ENCODE assay signal across 9 cellular contexts in genomic region chrX:16185725-16186136, GRCh38. TPM values are rescaled to one million over a fixed set of nuclear protein-coding genes. Genes with fewer than 3 reads are reported as not detected.
A peak's percentile ranks its signal among the peaks of the same experiment; 100 is the strongest.
DNase-seq lines count a peak whose midpoint lies in the region; ATAC-seq and TF ChIP-seq lines count a peak whose summit lies in the region.
"Had no signal": no experiment of that assay in that cellular context is flagged by ENCODE, and none has a peak within 500 bp of the region (broad histone marks: within the 10 kb centered on the region; RNA-seq: fewer than 3 reads in every experiment).

No MANE protein-coding gene starts in this region.

- H3K4me2 ChIP-seq in neural progenitor cell, result no peak overlapping the region

- peak; percentile 87 for ATAC-seq in HG02798 (IDR thresholded peaks at IDR 0.05; ENCODE audit: poor library complexity, unreplicated experiment)

- H3K27ac Mint-ChIP-seq in mesothelial cell of epicardium, result no peak overlapping the region
- H3K27ac Mint-ChIP-seq in neural progenitor cell, result no peak overlapping the region

- intact Hi-C loops in spleen (cut with DNase I; ENCODE audit: low total_unique reads), result no loop called here

- 53 to 73% (median 57%) methylated on average over 2 of the region's 2 CpGs for WGBS in spleen, 5 donors

- H3K36me3 ChIP-seq in spleen (no peaks in the 10 kb centered on the region), neural progenitor cell (no peaks in the 10 kb centered on the region)
- H3K36me3 ChIP-seq: BLaER1 treated with 17β-estradiol and CSF1 and Interleukin-3, amounts not matched to agents 10 nM and 100 nM had no signal

- H3K27me3 Mint-ChIP-seq in mesothelial cell of epicardium (ENCODE audit: low read depth) (peaks cover 16% of the 10 kb centered on the region), neural progenitor cell (ENCODE audit: insufficient read depth, low read depth) (peaks cover 4% of the 10 kb centered on the region)

- H3K36me3 Mint-ChIP-seq in mesothelial cell of epicardium (no peaks in the 10 kb centered on the region), neural progenitor cell (no peaks in the 10 kb centered on the region)

- no peak for TF ChIP-seq CTCF in fibroblast of villous mesenchyme (IDR thresholded peaks at IDR 0.05; ENCODE audit: insufficient read depth, low read depth, low read length)
- no peak for TF ChIP-seq CTCF in spleen (IDR thresholded peaks at IDR 0.05 in 8 of 11, conservative IDR thresholded peaks at IDR 0.05 in 3 of 11)
- no peak for TF ChIP-seq CTCF in mesothelial cell of epicardium (IDR thresholded peaks at IDR 0.05; ENCODE audit: unreplicated experiment)
- no peak for TF ChIP-seq CTCF in neural progenitor cell (IDR thresholded peaks at IDR 0.05)

- H3K4me1 ChIP-seq in spleen (no peaks in the 10 kb centered on the region), neural progenitor cell (peaks cover 14% of the 10 kb centered on the region)

- H3K4me1 Mint-ChIP-seq in mesothelial cell of epicardium (peaks cover 24% of the 10 kb centered on the region), neural progenitor cell (no peaks in the 10 kb centered on the region)

- H3K9ac ChIP-seq in neural progenitor cell, result no peak overlapping the region
- H3K9ac ChIP-seq: BLaER1 treated with 17β-estradiol and CSF1 and Interleukin-3, amounts not matched to agents 10 nM and 100 nM had no signal

- no peak overlapping the region for H3K4me3 Mint-ChIP-seq in mesothelial cell of epicardium
- H3K4me3 Mint-ChIP-seq in neural progenitor cell, result no peak overlapping the region

- H3F3A ChIP-seq in neural progenitor cell (ENCODE audit: low read depth), result peaks cover 7% of the 10 kb centered on the region

- no peak overlapping the region for H3K4me3 ChIP-seq in fibroblast of villous mesenchyme (ENCODE audit: low read depth, low read length)
- no peak overlapping the region for H3K4me3 ChIP-seq in spleen
- no peak overlapping the region for H3K4me3 ChIP-seq in neural progenitor cell
- H3K4me3 ChIP-seq: BLaER1 treated with 17β-estradiol and CSF1 and Interleukin-3, amounts not matched to agents 10 nM and 100 nM had no signal

- DNase-seq in NCI-H345 (lab: John Stamatoyannopoulos, UW) (peak; percentile 16), NCI-H345 treated with DMSO at 0.1 percent for 48 hours (lab: John Stamatoyannopoulos, UW; ENCODE audit: unreplicated experiment) (no peak), NOMO-1 (lab: John Stamatoyannopoulos, UW; ENCODE audit: unreplicated experiment in 2 of 2) (peak; percentile 67 to 96), fibroblast of villous mesenchyme (ENCODE audit: low read depth) (peak; percentile 51), spleen (no peak), mesothelial cell of epicardium (ENCODE audit: low spot score in 2 of 2, unreplicated experiment in 2 of 2) (no peak), neural progenitor cell (ENCODE audit: low spot score) (no peak)

- TF ChIP-seq POLR2A in spleen (IDR thresholded peaks at IDR 0.05), result no peak

- no peaks in the 10 kb centered on the region for H3K9me3 ChIP-seq in spleen
- no peaks in the 10 kb centered on the region for H3K9me3 ChIP-seq in neural progenitor cell (ENCODE audit: low read depth)

- H4K20me1 ChIP-seq in neural progenitor cell (ENCODE audit: low read depth), result no peaks in the 10 kb centered on the region
- H4K20me1 ChIP-seq: BLaER1 treated with 17β-estradiol and CSF1 and Interleukin-3, amounts not matched to agents 10 nM and 100 nM had no signal

- H3K27me3 ChIP-seq in spleen (replicated peaks in 1 of 7) (peaks cover 0 to 4% (median 0%) of the 10 kb centered on the region in 7 donors), neural progenitor cell (no peaks in the 10 kb centered on the region)

- peaks cover 3% of the 10 kb centered on the region for H3K79me2 ChIP-seq in neural progenitor cell (ENCODE audit: low read depth)

- no peak overlapping the region for H2AFZ ChIP-seq in neural progenitor cell (replicated peaks)

- peaks cover 6% of the 10 kb centered on the region for H3K9me3 Mint-ChIP-seq in mesothelial cell of epicardium
- no peaks in the 10 kb centered on the region for H3K9me3 Mint-ChIP-seq in neural progenitor cell

- no peak overlapping the region for H3K27ac ChIP-seq in spleen
- no peak overlapping the region for H3K27ac ChIP-seq in neural progenitor cell

RNA-seq across cellular contexts. Expression of gene MAGEB17, which starts 18.4 kb away (rescaled TPM):
- total RNA-seq in fibroblast of villous mesenchyme (not detected in 2 replicates), spleen (under 1 TPM in 1 of 7 donors, not detected in 6; 0.25 TPM), mesothelial cell of epicardium (not detected in 3 replicates), neural progenitor cell (ENCODE audit: low replicate concordance) (0.09 TPM in 1 of 2 replicates, not detected in the other)
- under 1 TPM; 0.05 to 0.07 (median 0.06) TPM for polyA plus RNA-seq in spleen

Comparison
In these comparisons a context has a peak if more than half of its experiments do, and no peak if none do; other contexts are left out.
1. DNase-seq: peak in NCI-H345 (single experiment), NOMO-1 (2 of 2) and fibroblast of villous mesenchyme (single experiment); none in NCI-H345 treated with DMSO at 0.1 percent for 48 hours (single experiment), spleen (single experiment), mesothelial cell of epicardium (0 of 2) and neural progenitor cell (single experiment).